1 cellular context compared by ENCODE assay signal in genomic region chr5:111532873-111533272, GRCh38.
TF ChIP-seq lines count a peak whose summit lies in the region.

No MANE protein-coding gene starts in this region.

TF ChIP-seq in endothelial cell of umbilical vein, 7 proteins besides CTCF, POLR2A, EP300 and RAD21:
- TF ChIP-seq MYC (IDR thresholded peaks at IDR 0.05; ENCODE audit: low read depth, low read length) (no peak), MAX (IDR thresholded peaks at IDR 0.05; ENCODE audit: insufficient read depth, insufficient read length) (no peak), JUN (IDR thresholded peaks at IDR 0.05; ENCODE audit: borderline replicate concordance, insufficient read depth, insufficient read length, low read depth) (no peak), FOS (IDR thresholded peaks at IDR 0.05; ENCODE audit: borderline replicate concordance, insufficient read depth, low read length) (no peak), GATA2 (IDR thresholded peaks at IDR 0.05; ENCODE audit: insufficient read depth, insufficient read length, low read depth, low read length) (no peak), POLR2AphosphoS5 (IDR thresholded peaks at IDR 0.05; ENCODE audit: insufficient read depth, low read depth, low read length) (no peak), EZH2 (IDR thresholded peaks at IDR 0.05; ENCODE audit: borderline replicate concordance, low read depth, low read length, severe bottlenecking) (no peak)
